ENCODE assay signal across 8 cellular contexts in the genomic region with DNA sequence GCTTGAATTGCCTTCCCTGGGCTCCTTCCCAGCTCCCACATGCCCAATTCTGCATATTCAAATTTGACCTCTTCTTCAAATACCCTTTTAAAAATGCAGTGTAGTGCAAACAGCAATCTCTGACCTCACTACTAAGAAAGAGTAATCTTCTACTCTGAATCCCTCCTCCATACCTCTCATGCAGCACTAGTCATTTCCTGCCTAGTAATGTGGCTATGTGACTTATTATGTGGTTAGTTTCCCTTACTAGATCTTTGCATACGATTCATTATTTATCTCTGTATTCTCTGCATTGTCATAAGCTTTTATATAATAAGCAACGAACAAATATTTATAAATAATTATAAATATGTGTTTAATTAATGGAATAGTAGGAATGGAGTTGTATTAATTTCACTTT. TPM values are rescaled to one million over a fixed set of nuclear protein-coding genes. Genes with fewer than 3 reads are reported as not detected.
DNase-seq lines count a peak whose midpoint lies in the region; ATAC-seq, FAIRE-seq and TF ChIP-seq lines count a peak whose summit lies in the region.

No MANE protein-coding gene starts in this region.

- peak; percentile 94 for ATAC-seq in GM21528 (IDR thresholded peaks at IDR 0.05; ENCODE audit: low FRiP score, unreplicated experiment)
- ATAC-seq in activated T-cell treated with anti-CD3 and anti-CD28 coated beads, Interleukin-2, amount 50 U/mL, for 72 hours (replicated peaks in 1 of 2), result peak; percentile 89 to 90

- in situ Hi-C loops in GM13977 (cut with MboI; ENCODE audit: low pct_unique_long_range_greater_than_20kb, low sequenced_read_pairs, unreplicated experiment), result no loop called here

- TF ChIP-seq CTCF in GM13977 (IDR thresholded peaks at IDR 0.05; ENCODE audit: extremely low read depth, insufficient read depth, missing control alignments) (no peak), MCF 10A (IDR thresholded peaks at IDR 0.05; ENCODE audit: unreplicated experiment) (no peak)

- BruUV-seq in MCF 10A (replicated peaks; lab: Mats Ljungman, UMichigan), result no TSS peak

- CTCF ChIA-PET in MCF 10A (lab: Yijun Ruan, JAX), result no interaction called here

- DNase-seq in GM13977 (ENCODE audit: low spot score) (peak; percentile 70), HT1080 (ENCODE audit: low read depth) (peak; percentile 86), renal cortical epithelial cell (ENCODE audit: low read depth) (peak; percentile 61), MCF 10A (ENCODE audit: unreplicated experiment) (no peak), frontal cortex (ENCODE audit: low spot score in 2 of 2) (no peak), HK-2 (ENCODE audit: unreplicated experiment) (no peak)
- peak; percentile 35 to 37 for DNase-seq in activated T-cell treated with anti-CD3 and anti-CD28 coated beads, Interleukin-2, amount 50 U/mL, for 72 hours

- peak overlapping the region; percentile 68 to 78 for H3K4me3 Mint-ChIP-seq in activated T-cell treated with anti-CD3 and anti-CD28 coated beads, Interleukin-2, amount 50 U/mL, for 72 hours
- H3K4me3 Mint-ChIP-seq in MCF 10A (ENCODE audit: unreplicated experiment), result no peak overlapping the region

- peaks cover 8 to 18% of the 10 kb centered on the region in 2 donors for H3K36me3 Mint-ChIP-seq in activated T-cell treated with anti-CD3 and anti-CD28 coated beads, Interleukin-2, amount 50 U/mL, for 72 hours (ENCODE audit: insufficient read depth in 2 of 2)
- H3K36me3 Mint-ChIP-seq in MCF 10A (ENCODE audit: insufficient read depth, unreplicated experiment), result no peaks in the 10 kb centered on the region

- POLR2A ChIA-PET in MCF 10A (lab: Yijun Ruan, JAX), result interaction anchor here (0.6 to 0.7 kb wide), 2 partner anchors 20 to 734 kb away, joined by 3 to 4 read pairs; no protein-coding TSS in a partner anchor

- intact Hi-C loops in MCF 10A (cut with micrococcal nuclease), result no loop called here

- H3K27ac Mint-ChIP-seq in activated T-cell treated with anti-CD3 and anti-CD28 coated beads, Interleukin-2, amount 50 U/mL, for 72 hours, result peak overlapping the region; percentile 95
- no peak overlapping the region for H3K27ac Mint-ChIP-seq in MCF 10A (ENCODE audit: low read depth, unreplicated experiment)

- H3K27me3 Mint-ChIP-seq in activated T-cell treated with anti-CD3 and anti-CD28 coated beads, Interleukin-2, amount 50 U/mL, for 72 hours (ENCODE audit: low read depth), result no peaks in the 10 kb centered on the region
- no peaks in the 10 kb centered on the region for H3K27me3 Mint-ChIP-seq in MCF 10A (ENCODE audit: insufficient read depth, unreplicated experiment)

- H3K4me1 Mint-ChIP-seq in activated T-cell treated with anti-CD3 and anti-CD28 coated beads, Interleukin-2, amount 50 U/mL, for 72 hours (ENCODE audit: low read depth), result peaks cover 52% of the 10 kb centered on the region
- peaks cover 6% of the 10 kb centered on the region for H3K4me1 Mint-ChIP-seq in MCF 10A (ENCODE audit: insufficient read depth, unreplicated experiment)

- H3K9me3 Mint-ChIP-seq in activated T-cell treated with anti-CD3 and anti-CD28 coated beads, Interleukin-2, amount 50 U/mL, for 72 hours, result peaks cover 11 to 15% of the 10 kb centered on the region in 2 donors
- H3K9me3 Mint-ChIP-seq in MCF 10A (ENCODE audit: unreplicated experiment), result no peaks in the 10 kb centered on the region

- FAIRE-seq in frontal cortex (lab: Jason Lieb, UNC), result no peak

RNA-seq across cellular contexts. Expression of a gene that starts 17.1 kb away (rescaled TPM):
- total RNA-seq in HT1080 (2014; rRNA removed; shearing (Covaris generic)), result 9.8 TPM in 2 replicates
- 9.8 and 10.6 TPM in 2 replicates for polyA plus RNA-seq in HT1080 (2015; cell fraction: cytosol; rRNA removed)
- 11.1 and 13.4 TPM in 2 replicates for polyA plus RNA-seq in HT1080 (2015; cell fraction: nucleus; rRNA removed)
- 10 to 100 TPM; 12.9 to 13.2 TPM for total RNA-seq in activated T-cell treated with anti-CD3 and anti-CD28 coated beads, Interleukin-2, amount 50 U/mL, for 72 hours
- total RNA-seq in renal cortical epithelial cell (31.8 and 34.8 TPM in 2 replicates), MCF 10A (2022) (13.1 and 16.5 TPM in 2 replicates), frontal cortex (38.7 TPM)

Comparison
In these comparisons a context has a peak if more than half of its experiments do, and no peak if none do; other contexts are left out.
1. DNase-seq: peak in GM13977 (single experiment), HT1080 (single experiment), activated T-cell treated with anti-CD3 and anti-CD28 coated beads, Interleukin-2, amount 50 U/mL, for 72 hours (2 of 2) and renal cortical epithelial cell (single experiment); none in MCF 10A (single experiment), frontal cortex (0 of 2) and HK-2 (single experiment).